Comparison of ENCODE assay signal across 8 cellular contexts in genomic region chr17:2393184-2393953, GRCh38. TPM values are rescaled to one million over a fixed set of nuclear protein-coding genes. Genes with fewer than 3 reads are reported as not detected.
DNase-seq lines count a peak whose midpoint lies in the region; ATAC-seq and TF ChIP-seq lines count a peak whose summit lies in the region.

No MANE protein-coding gene starts in this region.

- H3K27ac ChIP-seq in psoas muscle (peak overlapping the region; percentile 100), urinary bladder (ENCODE audit: low read depth) (peak overlapping the region; percentile 88)

- H3K9me3 Mint-ChIP-seq in T-helper 1 cell treated with Interleukin-12 subunit alpha and Interleukin-12 subunit beta and Interleukin-4 antibody, amounts not matched to agents 30 μg/mL and 1 μg/mL, for 36 hours = no peaks in the 10 kb centered on the region

- no peak for TF ChIP-seq CTCF in GM12875 (IDR thresholded peaks at IDR 0.05; ENCODE audit: borderline replicate concordance, insufficient read depth, low read depth, low read length)
- no peak for TF ChIP-seq CTCF in HFF-Myc (IDR thresholded peaks at IDR 0.05; ENCODE audit: low read depth, low read length, missing control alignments)
- no peak for TF ChIP-seq CTCF in psoas muscle (IDR thresholded peaks at IDR 0.05)

- H3K4me1 Mint-ChIP-seq in T-helper 1 cell treated with Interleukin-12 subunit alpha and Interleukin-12 subunit beta and Interleukin-4 antibody, amounts not matched to agents 30 μg/mL and 1 μg/mL, for 36 hours (ENCODE audit: low read depth) = peaks cover 49% of the 10 kb centered on the region

- H3K27me3 ChIP-seq in psoas muscle (ENCODE audit: insufficient read depth in 3 of 3, low read length in 2 of 3) = no peaks in the 10 kb centered on the region

- H3K4me3 Mint-ChIP-seq in T-helper 1 cell treated with Interleukin-12 subunit alpha and Interleukin-12 subunit beta and Interleukin-4 antibody, amounts not matched to agents 30 μg/mL and 1 μg/mL, for 36 hours = peak overlapping the region; percentile 82

- H3K9me3 ChIP-seq in psoas muscle = no peaks in the 10 kb centered on the region

- H3K36me3 ChIP-seq in psoas muscle (ENCODE audit: insufficient read depth in 1 of 2, low read depth in 1 of 2) = no peaks in the 10 kb centered on the region
- no peaks in the 10 kb centered on the region for H3K36me3 ChIP-seq in urinary bladder (ENCODE audit: insufficient read depth)

- peak overlapping the region; percentile 87 for H3K4me3 ChIP-seq in GM12875 (ENCODE audit: low read depth, low read length)
- peak overlapping the region; percentile 51 for H3K4me3 ChIP-seq in HFF-Myc (replicated peaks; ENCODE audit: low read depth, low read length)
- H3K4me3 ChIP-seq in psoas muscle = peak overlapping the region; percentile 79
- H3K4me3 ChIP-seq in urinary bladder (ENCODE audit: low read depth, low read length) = peak overlapping the region; percentile 54

- no peaks in the 10 kb centered on the region for H3K27me3 Mint-ChIP-seq in T-helper 1 cell treated with Interleukin-12 subunit alpha and Interleukin-12 subunit beta and Interleukin-4 antibody, amounts not matched to agents 30 μg/mL and 1 μg/mL, for 36 hours (ENCODE audit: low read depth)

- ATAC-seq in left ventricle myocardium superior (peak; percentile 64), psoas muscle (peak; percentile 64 to 69 (median 67))

- DNase-seq in HFF-Myc (ENCODE audit: extremely low read depth, low read depth) (no peak), NAMALWA (ENCODE audit: low spot score) (peak; percentile 83), amniotic stem cell (lab: John Stamatoyannopoulos, UW) (peak; percentile 63), left ventricle myocardium superior (peak; percentile 97), psoas muscle (peak; percentile 92 to 95)

- H3K27ac Mint-ChIP-seq in T-helper 1 cell treated with Interleukin-12 subunit alpha and Interleukin-12 subunit beta and Interleukin-4 antibody, amounts not matched to agents 30 μg/mL and 1 μg/mL, for 36 hours = peak overlapping the region; percentile 92

- intact Hi-C loops in left ventricle myocardium superior (cut with micrococcal nuclease) (no loop called here), psoas muscle (cut with DNase I) (no loop called here)

- H3K36me3 Mint-ChIP-seq in T-helper 1 cell treated with Interleukin-12 subunit alpha and Interleukin-12 subunit beta and Interleukin-4 antibody, amounts not matched to agents 30 μg/mL and 1 μg/mL, for 36 hours (ENCODE audit: low read depth) = peaks cover 6% of the 10 kb centered on the region

- H3K4me1 ChIP-seq in psoas muscle = peaks cover 81% of the 10 kb centered on the region
- no peaks in the 10 kb centered on the region for H3K4me1 ChIP-seq in urinary bladder (ENCODE audit: insufficient read depth)

- 0 to 1% (median 0%) methylated on average over 47 to 99 of the region's 99 CpGs for WGBS in psoas muscle, 3 donors
- under 1% methylated on average over 99 of the region's 99 CpGs for WGBS in urinary bladder

RNA-seq across cellular contexts. Expression of gene MNT, which starts 7.5 kb away (rescaled TPM):
- total RNA-seq in left ventricle myocardium superior = 10.4 TPM
- total RNA-seq in psoas muscle = 10 to 100 TPM in 1 of 4 donors, 1 to 10 TPM in 3; 6.6 to 11.7 (median 8.0) TPM
- 1 to 10 TPM; 2.5 to 9.2 (median 4.3) TPM for polyA plus RNA-seq in psoas muscle
- 7.5 TPM for total RNA-seq in urinary bladder
- polyA plus RNA-seq in urinary bladder = 20.5 TPM

RNA-seq across cellular contexts. Expression of gene SGSM2, which starts 56.1 kb away (rescaled TPM):
- total RNA-seq in left ventricle myocardium superior = 27.0 TPM
- total RNA-seq in psoas muscle = 10 to 100 TPM; 12.1 to 25.6 (median 18.6) TPM
- polyA plus RNA-seq in psoas muscle = 10 to 100 TPM in 1 of 3 donors, 1 to 10 TPM in 2; 9.6 to 13.5 (median 9.6) TPM
- total RNA-seq in urinary bladder = 37.6 TPM
- polyA plus RNA-seq in urinary bladder = 61.1 TPM

RNA-seq across cellular contexts. Expression of gene TSR1, which starts 57.1 kb away (rescaled TPM):
- total RNA-seq in left ventricle myocardium superior = 23.3 TPM
- 10 to 100 TPM; 36.6 to 64.2 (median 54.7) TPM for total RNA-seq in psoas muscle
- polyA plus RNA-seq in psoas muscle = 10 to 100 TPM; 31.0 to 63.4 (median 50.9) TPM
- 23.3 TPM for total RNA-seq in urinary bladder
- polyA plus RNA-seq in urinary bladder = 21.9 TPM
